Comparison of ENCODE assay signal across 1 cellular context in the genomic region with DNA sequence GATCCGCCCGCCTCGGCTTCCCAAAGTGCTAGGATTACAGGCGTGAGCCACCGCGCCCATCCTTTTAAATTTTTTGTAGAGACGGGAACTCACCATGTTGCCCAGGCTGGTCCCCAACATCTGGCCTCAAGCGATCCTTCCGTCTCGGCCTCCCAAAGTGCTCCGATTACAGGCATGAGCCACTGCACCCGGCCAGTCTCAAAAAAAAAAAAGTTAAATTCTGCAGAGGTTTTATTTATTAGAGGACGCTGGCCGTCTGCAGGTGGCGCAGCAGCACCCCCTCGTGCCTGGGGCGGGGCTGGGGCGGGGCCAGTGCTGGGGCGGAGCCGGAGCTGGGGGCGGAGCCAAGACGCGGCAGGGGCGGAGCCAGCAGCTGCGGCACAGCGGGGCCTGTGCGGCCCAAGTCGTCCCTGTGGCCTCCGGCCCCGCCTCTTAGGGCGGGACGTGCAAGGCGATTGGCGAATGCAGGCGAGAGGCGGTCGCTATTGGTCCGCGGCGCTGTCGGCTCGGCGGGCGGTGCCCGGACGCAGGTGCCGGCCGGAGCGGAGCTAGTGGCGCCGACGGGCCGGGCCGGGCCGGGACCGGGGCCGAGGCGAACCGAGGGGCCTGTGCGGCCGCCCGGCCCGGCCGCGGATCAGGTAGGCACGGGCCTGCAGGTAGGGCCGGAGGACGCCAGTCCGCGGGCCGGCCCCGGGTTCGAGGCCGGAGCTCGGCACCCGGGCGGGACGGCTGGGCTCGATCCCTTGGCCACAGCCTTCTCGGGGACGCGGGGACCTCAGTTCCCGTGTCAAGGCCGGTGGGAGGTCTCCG.
TF ChIP-seq lines count a peak whose summit lies in the region.

A gene with protein sequence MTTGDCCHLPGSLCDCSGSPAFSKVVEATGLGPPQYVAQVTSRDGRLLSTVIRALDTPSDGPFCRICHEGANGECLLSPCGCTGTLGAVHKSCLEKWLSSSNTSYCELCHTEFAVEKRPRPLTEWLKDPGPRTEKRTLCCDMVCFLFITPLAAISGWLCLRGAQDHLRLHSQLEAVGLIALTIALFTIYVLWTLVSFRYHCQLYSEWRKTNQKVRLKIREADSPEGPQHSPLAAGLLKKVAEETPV (plus strand): TSS at position 523 of the 810 bp plus-strand sequence. CDS start 8,536 bp downstream, outside the sequence.

TF ChIP-seq in K562, 482 proteins besides CTCF, POLR2A, EP300 and RAD21 (continued from another document and continues in another):
- TF ChIP-seq, protein P1, sequence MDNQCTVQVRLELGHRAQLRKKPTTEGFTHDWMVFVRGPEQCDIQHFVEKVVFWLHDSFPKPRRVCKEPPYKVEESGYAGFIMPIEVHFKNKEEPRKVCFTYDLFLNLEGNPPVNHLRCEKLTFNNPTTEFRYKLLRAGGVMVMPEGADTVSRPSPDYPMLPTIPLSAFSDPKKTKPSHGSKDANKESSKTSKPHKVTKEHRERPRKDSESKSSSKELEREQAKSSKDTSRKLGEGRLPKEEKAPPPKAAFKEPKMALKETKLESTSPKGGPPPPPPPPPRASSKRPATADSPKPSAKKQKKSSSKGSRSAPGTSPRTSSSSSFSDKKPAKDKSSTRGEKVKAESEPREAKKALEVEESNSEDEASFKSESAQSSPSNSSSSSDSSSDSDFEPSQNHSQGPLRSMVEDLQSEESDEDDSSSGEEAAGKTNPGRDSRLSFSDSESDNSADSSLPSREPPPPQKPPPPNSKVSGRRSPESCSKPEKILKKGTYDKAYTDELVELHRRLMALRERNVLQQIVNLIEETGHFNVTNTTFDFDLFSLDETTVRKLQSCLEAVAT (IDR thresholded peaks at IDR 0.05), result no peak
- TF ChIP-seq, protein P2, sequence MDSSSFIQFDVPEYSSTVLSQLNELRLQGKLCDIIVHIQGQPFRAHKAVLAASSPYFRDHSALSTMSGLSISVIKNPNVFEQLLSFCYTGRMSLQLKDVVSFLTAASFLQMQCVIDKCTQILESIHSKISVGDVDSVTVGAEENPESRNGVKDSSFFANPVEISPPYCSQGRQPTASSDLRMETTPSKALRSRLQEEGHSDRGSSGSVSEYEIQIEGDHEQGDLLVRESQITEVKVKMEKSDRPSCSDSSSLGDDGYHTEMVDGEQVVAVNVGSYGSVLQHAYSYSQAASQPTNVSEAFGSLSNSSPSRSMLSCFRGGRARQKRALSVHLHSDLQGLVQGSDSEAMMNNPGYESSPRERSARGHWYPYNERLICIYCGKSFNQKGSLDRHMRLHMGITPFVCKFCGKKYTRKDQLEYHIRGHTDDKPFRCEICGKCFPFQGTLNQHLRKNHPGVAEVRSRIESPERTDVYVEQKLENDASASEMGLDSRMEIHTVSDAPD (CRISPR knock-in tag; IDR thresholded peaks at IDR 0.05), result no peak
- TF ChIP-seq SPI1 (IDR thresholded peaks at IDR 0.05; ENCODE audit: borderline replicate concordance, low read depth, low read length), result no peak
- no peak for TF ChIP-seq ZNF561 (CRISPR knock-in tag; conservative IDR thresholded peaks at IDR 0.05)
- no peak for TF ChIP-seq PTRF (tag; IDR thresholded peaks at IDR 0.05)
- TF ChIP-seq, protein P3, sequence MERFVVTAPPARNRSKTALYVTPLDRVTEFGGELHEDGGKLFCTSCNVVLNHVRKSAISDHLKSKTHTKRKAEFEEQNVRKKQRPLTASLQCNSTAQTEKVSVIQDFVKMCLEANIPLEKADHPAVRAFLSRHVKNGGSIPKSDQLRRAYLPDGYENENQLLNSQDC (CRISPR knock-in tag; IDR thresholded peaks at IDR 0.05), result no peak
- TF ChIP-seq SETDB1 (IDR thresholded peaks at IDR 0.05; ENCODE audit: low read length), result no peak
- TF ChIP-seq, protein P4, sequence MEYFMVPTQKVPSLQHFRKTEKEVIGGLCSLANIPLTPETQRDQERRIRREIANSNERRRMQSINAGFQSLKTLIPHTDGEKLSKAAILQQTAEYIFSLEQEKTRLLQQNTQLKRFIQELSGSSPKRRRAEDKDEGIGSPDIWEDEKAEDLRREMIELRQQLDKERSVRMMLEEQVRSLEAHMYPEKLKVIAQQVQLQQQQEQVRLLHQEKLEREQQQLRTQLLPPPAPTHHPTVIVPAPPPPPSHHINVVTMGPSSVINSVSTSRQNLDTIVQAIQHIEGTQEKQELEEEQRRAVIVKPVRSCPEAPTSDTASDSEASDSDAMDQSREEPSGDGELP (CRISPR knock-in tag; IDR thresholded peaks at IDR 0.05; ENCODE audit: borderline replicate concordance), result peak; percentile 57; the same call in 1 of the 2 replicates
- TF ChIP-seq ILF3 (IDR thresholded peaks at IDR 0.05; ENCODE audit: borderline replicate concordance), result no peak
- TF ChIP-seq MXI1 (IDR thresholded peaks at IDR 0.05; ENCODE audit: low read depth, low read length), result no peak
- TF ChIP-seq OTX1 (CRISPR knock-in tag; IDR thresholded peaks at IDR 0.05), result no peak
- no peak for TF ChIP-seq ETV1 (tag; conservative IDR thresholded peaks at IDR 0.05; ENCODE audit: low read depth)
- TF ChIP-seq, protein P5, sequence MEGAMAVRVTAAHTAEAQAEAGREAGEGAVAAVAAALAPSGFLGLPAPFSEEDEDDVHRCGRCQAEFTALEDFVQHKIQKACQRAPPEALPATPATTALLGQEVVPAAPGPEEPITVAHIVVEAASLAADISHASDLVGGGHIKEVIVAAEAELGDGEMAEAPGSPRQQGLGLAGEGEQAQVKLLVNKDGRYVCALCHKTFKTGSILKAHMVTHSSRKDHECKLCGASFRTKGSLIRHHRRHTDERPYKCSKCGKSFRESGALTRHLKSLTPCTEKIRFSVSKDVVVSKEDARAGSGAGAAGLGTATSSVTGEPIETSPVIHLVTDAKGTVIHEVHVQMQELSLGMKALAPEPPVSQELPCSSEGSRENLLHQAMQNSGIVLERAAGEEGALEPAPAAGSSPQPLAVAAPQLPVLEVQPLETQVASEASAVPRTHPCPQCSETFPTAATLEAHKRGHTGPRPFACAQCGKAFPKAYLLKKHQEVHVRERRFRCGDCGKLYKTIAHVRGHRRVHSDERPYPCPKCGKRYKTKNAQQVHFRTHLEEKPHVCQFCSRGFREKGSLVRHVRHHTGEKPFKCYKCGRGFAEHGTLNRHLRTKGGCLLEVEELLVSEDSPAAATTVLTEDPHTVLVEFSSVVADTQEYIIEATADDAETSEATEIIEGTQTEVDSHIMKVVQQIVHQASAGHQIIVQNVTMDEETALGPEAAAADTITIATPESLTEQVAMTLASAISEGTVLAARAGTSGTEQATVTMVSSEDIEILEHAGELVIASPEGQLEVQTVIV (CRISPR knock-in tag; IDR thresholded peaks at IDR 0.05; ENCODE audit: borderline replicate concordance), result no peak
- TF ChIP-seq TAF15 (IDR thresholded peaks at IDR 0.05; ENCODE audit: low read depth, low read length), result no peak
- peak; percentile 20; the same call in 1 of the 2 replicates for TF ChIP-seq L3MBTL2 (IDR thresholded peaks at IDR 0.05)
- TF ChIP-seq ESRRB (CRISPR knock-in tag; IDR thresholded peaks at IDR 0.05; ENCODE audit: borderline replicate concordance), result no peak
- TF ChIP-seq, protein P6, sequence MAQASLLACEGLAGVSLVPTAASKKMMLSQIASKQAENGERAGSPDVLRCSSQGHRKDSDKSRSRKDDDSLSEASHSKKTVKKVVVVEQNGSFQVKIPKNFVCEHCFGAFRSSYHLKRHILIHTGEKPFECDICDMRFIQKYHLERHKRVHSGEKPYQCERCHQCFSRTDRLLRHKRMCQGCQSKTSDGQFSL (CRISPR knock-in tag; IDR thresholded peaks at IDR 0.05), result no peak
- TF ChIP-seq, protein P6 (tag; IDR thresholded peaks at IDR 0.05), result peak in 1 of 2 experiments; percentile 50; a peak in 1 of 4 replicates
- no peak for TF ChIP-seq CBX3 (IDR thresholded peaks at IDR 0.05; ENCODE audit: borderline replicate concordance in 1 of 2, low read length in 2 of 2)
- no peak for TF ChIP-seq STAT5B (CRISPR knock-in tag; IDR thresholded peaks at IDR 0.05)
- TF ChIP-seq HOXB6 (CRISPR knock-in tag; IDR thresholded peaks at IDR 0.05; ENCODE audit: borderline replicate concordance), result no peak
- no peak for TF ChIP-seq LEF1 (IDR thresholded peaks at IDR 0.05)
- no peak for TF ChIP-seq EZH2 (IDR thresholded peaks at IDR 0.05; ENCODE audit: borderline replicate concordance, low read depth, low read length)
- TF ChIP-seq, protein P7, sequence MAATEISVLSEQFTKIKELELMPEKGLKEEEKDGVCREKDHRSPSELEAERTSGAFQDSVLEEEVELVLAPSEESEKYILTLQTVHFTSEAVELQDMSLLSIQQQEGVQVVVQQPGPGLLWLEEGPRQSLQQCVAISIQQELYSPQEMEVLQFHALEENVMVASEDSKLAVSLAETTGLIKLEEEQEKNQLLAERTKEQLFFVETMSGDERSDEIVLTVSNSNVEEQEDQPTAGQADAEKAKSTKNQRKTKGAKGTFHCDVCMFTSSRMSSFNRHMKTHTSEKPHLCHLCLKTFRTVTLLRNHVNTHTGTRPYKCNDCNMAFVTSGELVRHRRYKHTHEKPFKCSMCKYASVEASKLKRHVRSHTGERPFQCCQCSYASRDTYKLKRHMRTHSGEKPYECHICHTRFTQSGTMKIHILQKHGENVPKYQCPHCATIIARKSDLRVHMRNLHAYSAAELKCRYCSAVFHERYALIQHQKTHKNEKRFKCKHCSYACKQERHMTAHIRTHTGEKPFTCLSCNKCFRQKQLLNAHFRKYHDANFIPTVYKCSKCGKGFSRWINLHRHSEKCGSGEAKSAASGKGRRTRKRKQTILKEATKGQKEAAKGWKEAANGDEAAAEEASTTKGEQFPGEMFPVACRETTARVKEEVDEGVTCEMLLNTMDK (IDR thresholded peaks at IDR 0.05; ENCODE audit: borderline replicate concordance, insufficient read depth, low read depth, low read length, poor library complexity, severe bottlenecking), result peak; percentile 86
- no peak for TF ChIP-seq FOXA1 (IDR thresholded peaks at IDR 0.05; ENCODE audit: borderline replicate concordance)
- no peak for TF ChIP-seq NR1H2 (CRISPR knock-in tag; IDR thresholded peaks at IDR 0.05)
- no peak for TF ChIP-seq MAFF (IDR thresholded peaks at IDR 0.05; ENCODE audit: low read length)
- TF ChIP-seq RBM25 (IDR thresholded peaks at IDR 0.05; ENCODE audit: low read depth, low read length, severe bottlenecking), result peak; percentile 100
- no peak for TF ChIP-seq ZNF717 (CRISPR knock-in tag; IDR thresholded peaks at IDR 0.05)
- no peak for TF ChIP-seq KDM4B (IDR thresholded peaks at IDR 0.05; ENCODE audit: borderline replicate concordance in 2 of 2, low read depth in 1 of 2)
- TF ChIP-seq ZNF764 (CRISPR knock-in tag; IDR thresholded peaks at IDR 0.05; ENCODE audit: low read depth), result no peak
- TF ChIP-seq, protein P8, sequence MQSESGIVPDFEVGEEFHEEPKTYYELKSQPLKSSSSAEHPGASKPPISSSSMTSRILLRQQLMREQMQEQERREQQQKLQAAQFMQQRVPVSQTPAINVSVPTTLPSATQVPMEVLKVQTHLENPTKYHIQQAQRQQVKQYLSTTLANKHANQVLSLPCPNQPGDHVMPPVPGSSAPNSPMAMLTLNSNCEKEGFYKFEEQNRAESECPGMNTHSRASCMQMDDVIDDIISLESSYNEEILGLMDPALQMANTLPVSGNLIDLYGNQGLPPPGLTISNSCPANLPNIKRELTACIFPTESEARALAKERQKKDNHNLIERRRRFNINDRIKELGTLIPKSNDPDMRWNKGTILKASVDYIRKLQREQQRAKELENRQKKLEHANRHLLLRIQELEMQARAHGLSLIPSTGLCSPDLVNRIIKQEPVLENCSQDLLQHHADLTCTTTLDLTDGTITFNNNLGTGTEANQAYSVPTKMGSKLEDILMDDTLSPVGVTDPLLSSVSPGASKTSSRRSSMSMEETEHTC (IDR thresholded peaks at IDR 0.05), result peak; percentile 75; the same call in 1 of the 2 replicates
- TF ChIP-seq RCOR1 (IDR thresholded peaks at IDR 0.05; ENCODE audit: borderline replicate concordance in 1 of 2, low read depth in 2 of 2, low read length in 2 of 2), result no peak
- TF ChIP-seq ZNF3 (CRISPR knock-in tag; IDR thresholded peaks at IDR 0.05), result no peak
- no peak for TF ChIP-seq ZSCAN32 (CRISPR knock-in tag; IDR thresholded peaks at IDR 0.05)
- TF ChIP-seq DNMT1 (IDR thresholded peaks at IDR 0.05), result no peak
- TF ChIP-seq CREM (IDR thresholded peaks at IDR 0.05; ENCODE audit: low read depth), result peak; percentile 43; the same call in 1 of the 2 replicates
- no peak for TF ChIP-seq ETV6 (IDR thresholded peaks at IDR 0.05; ENCODE audit: borderline replicate concordance in 1 of 2, low read depth in 2 of 2, low read length in 1 of 2)
- no peak for TF ChIP-seq ETV6 (CRISPR knock-in tag; IDR thresholded peaks at IDR 0.05; ENCODE audit: borderline replicate concordance)
- no peak for TF ChIP-seq HDAC3 (IDR thresholded peaks at IDR 0.05; ENCODE audit: borderline replicate concordance, partially characterized antibody)
- TF ChIP-seq ZNF57 (CRISPR knock-in tag; IDR thresholded peaks at IDR 0.05), result no peak
- TF ChIP-seq TCFL5 (CRISPR knock-in tag; conservative IDR thresholded peaks at IDR 0.05), result no peak
